ENCODE assay signal across 9 cellular contexts in the genomic region with DNA sequence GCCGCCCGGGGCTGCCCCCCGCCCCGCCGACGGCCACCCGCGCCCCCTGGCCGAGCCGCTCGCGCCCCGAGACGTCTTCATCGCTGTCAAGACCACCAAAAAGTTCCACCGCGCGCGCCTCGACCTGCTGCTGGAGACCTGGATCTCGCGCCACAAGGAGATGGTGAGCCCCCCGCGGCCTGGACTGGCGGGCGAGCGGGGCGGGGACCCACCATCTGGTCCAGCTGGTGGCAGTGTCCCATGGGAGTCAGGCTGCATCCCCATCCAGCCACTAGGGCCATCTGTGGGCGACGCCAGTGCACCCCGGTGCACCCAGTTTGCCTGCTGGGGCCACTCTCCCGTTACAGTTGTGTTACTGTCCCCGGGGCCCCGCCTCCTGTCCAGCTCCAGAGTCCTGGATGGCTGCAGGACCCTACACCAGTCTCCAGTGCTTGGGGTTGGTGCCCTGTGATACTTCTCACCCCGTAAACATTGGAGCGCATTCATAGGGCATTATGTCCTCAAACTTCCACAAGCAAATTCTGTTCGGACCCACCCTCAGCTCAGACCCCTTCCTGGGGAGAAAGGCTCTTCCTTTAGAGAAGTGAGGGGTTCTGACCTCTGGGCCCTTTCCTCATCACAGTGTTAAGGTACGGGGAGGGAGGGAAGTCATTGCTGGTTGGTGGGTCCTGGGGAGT. TPM values are rescaled to one million over a fixed set of nuclear protein-coding genes. Genes with fewer than 3 reads are reported as not detected.
A peak's percentile ranks its signal among the peaks of the same experiment; 100 is the strongest.
DNase-seq lines count a peak whose midpoint lies in the region; ATAC-seq and TF ChIP-seq lines count a peak whose summit lies in the region.
"Had no signal": no experiment of that assay in that cellular context is flagged by ENCODE, and none has a peak within 500 bp of the region (broad histone marks: within the 10 kb centered on the region; RNA-seq: fewer than 3 reads in every experiment).

No MANE protein-coding gene starts in this region.

- no peaks in the 10 kb centered on the region for H3K9me3 ChIP-seq in lung (ENCODE audit: control insufficient read depth in 2 of 2, insufficient read depth in 1 of 2, low read length in 1 of 2)

- peaks cover 3% of the 10 kb centered on the region for H3K27me3 Mint-ChIP-seq in brain

- H3K9me3 Mint-ChIP-seq in brain = no peaks in the 10 kb centered on the region

- peak; percentile 54 for DNase-seq in activated CD4-positive, alpha-beta T cell treated with anti-CD3 and anti-CD28 coated beads for 48 hours
- no peak for DNase-seq in activated CD4-positive, alpha-beta T cell treated with anti-CD3 and anti-CD28 coated beads, Interleukin-2, amount 50 U/mL, for 4 hours
- DNase-seq in NCI-H510A treated with DMSO at 0.1 percent for 48 hours (lab: John Stamatoyannopoulos, UW) (peak; percentile 86), lung (ENCODE audit: low spot score) (no peak), OCI-M2 (lab: John Stamatoyannopoulos, UW; ENCODE audit: unreplicated experiment) (no peak), NCI-H187 (lab: John Stamatoyannopoulos, UW) (no peak)

- H3K4me1 ChIP-seq in lung (ENCODE audit: control insufficient read depth in 2 of 2, insufficient read depth in 2 of 2, low read length in 2 of 2) = peaks cover 0 to 27% of the 10 kb centered on the region in 2 donors
- no peaks in the 10 kb centered on the region for H3K4me1 ChIP-seq in urinary bladder (ENCODE audit: insufficient read depth)

- H3K27me3 ChIP-seq in lung (ENCODE audit: control insufficient read depth, insufficient read depth) = no peaks in the 10 kb centered on the region

- 3 to 4% methylated on average over 31 to 38 of the region's 38 CpGs for WGBS in lung, 2 donors
- 7% methylated on average over 38 of the region's 38 CpGs for WGBS in urinary bladder

- H3K4me3 Mint-ChIP-seq in brain = peak overlapping the region; percentile 89 to 94 (median 90)

- TF ChIP-seq CTCF in brain (conservative IDR thresholded peaks at IDR 0.05) = no peak
- TF ChIP-seq CTCF in lung (IDR thresholded peaks at IDR 0.05; ENCODE audit: control extremely low read depth, extremely low read depth) = no peak

- H3K4me3 ChIP-seq in lung (peak overlapping the region; percentile 52), urinary bladder (ENCODE audit: low read depth, low read length) (peak overlapping the region; percentile 58)

- peak overlapping the region; percentile 58 to 94 (median 87) for H3K27ac Mint-ChIP-seq in brain

- H3K36me3 Mint-ChIP-seq in brain = peaks cover 11% of the 10 kb centered on the region

- H3K27ac ChIP-seq in lung (ENCODE audit: low read depth in 1 of 2, low read length in 1 of 2) (peak overlapping the region in 1 of 2 donors; percentile 12), urinary bladder (ENCODE audit: low read depth) (no peak overlapping the region)

- H3K4me1 Mint-ChIP-seq in brain = peaks cover 54% of the 10 kb centered on the region

- H3K36me3 ChIP-seq in lung (ENCODE audit: control insufficient read depth in 2 of 2, insufficient read depth in 2 of 2, low read length in 2 of 2) = no peaks in the 10 kb centered on the region
- no peaks in the 10 kb centered on the region for H3K36me3 ChIP-seq in urinary bladder (ENCODE audit: insufficient read depth)

- ATAC-seq in lung (ENCODE audit: insufficient read depth, low FRiP score) = no peak

RNA-seq across cellular contexts. Expression of gene LFNG, which starts 0.7 kb away (rescaled TPM):
- 86.6 TPM for polyA plus RNA-seq in brain (ENCODE audit: insufficient read depth, low read depth, low replicate concordance)
- 10 to 100 TPM; 11.5 to 47.6 TPM for total RNA-seq in lung
- 10 to 100 TPM; 18.9 to 28.6 TPM for polyA plus RNA-seq in lung
- 16.8 TPM for total RNA-seq in urinary bladder
- 10.7 TPM for polyA plus RNA-seq in urinary bladder

RNA-seq across cellular contexts. Expression of gene BRAT1, which starts 35.1 kb away (rescaled TPM):
- 49.3 TPM for polyA plus RNA-seq in brain (ENCODE audit: insufficient read depth, low read depth, low replicate concordance)
- 10 to 100 TPM; 28.7 to 29.4 TPM for total RNA-seq in lung
- 10 to 100 TPM; 23.2 to 30.4 TPM for polyA plus RNA-seq in lung
- total RNA-seq in urinary bladder = 18.2 TPM
- polyA plus RNA-seq in urinary bladder = 30.9 TPM

RNA-seq across cellular contexts. Expression of gene IQCE, which starts 38.5 kb away (rescaled TPM):
- polyA plus RNA-seq in brain (ENCODE audit: insufficient read depth, low read depth, low replicate concordance) (18.0 TPM), lung (10 to 100 TPM in 1 of 2 donors, 1 to 10 TPM in 1; 8.1 to 11.0 TPM), urinary bladder (8.9 TPM)
- total RNA-seq in lung (10 to 100 TPM; 20.9 to 29.0 TPM), urinary bladder (9.3 TPM)

RNA-seq across cellular contexts. Expression of gene GRIFIN, which starts 44.1 kb away (rescaled TPM):
- polyA plus RNA-seq in brain (ENCODE audit: insufficient read depth, low read depth, low replicate concordance) (not detected), lung (not detected), urinary bladder (not detected)
- total RNA-seq in lung (not detected), urinary bladder (not detected)
- total RNA-seq: subcutaneous adipose tissue had no signal

Comparison
In these comparisons a context has a peak if more than half of its experiments do, and no peak if none do; other contexts are left out.
1. DNase-seq: peak in activated CD4-positive, alpha-beta T cell treated with anti-CD3 and anti-CD28 coated beads for 48 hours (single experiment) and NCI-H510A treated with DMSO at 0.1 percent for 48 hours (single experiment); none in activated CD4-positive, alpha-beta T cell treated with anti-CD3 and anti-CD28 coated beads, Interleukin-2, amount 50 U/mL, for 4 hours (0 of 2), lung (single experiment), OCI-M2 (single experiment) and NCI-H187 (0 of 2).